In genomic region chr12:86137936-86138335, GRCh38 we compare ENCODE assay signal across 17 cellular contexts.
A peak's percentile ranks its signal among the peaks of the same experiment; 100 is the strongest.
DNase-seq lines count a peak whose midpoint lies in the region; ATAC-seq, FAIRE-seq and TF ChIP-seq lines count a peak whose summit lies in the region.
"Had no signal": no experiment of that assay in that cellular context is flagged by ENCODE, and none has a peak within 500 bp of the region (broad histone marks: within the 10 kb centered on the region; RNA-seq: fewer than 3 reads in every experiment).

No MANE protein-coding gene starts in this region.

- TF ChIP-seq CTCF in bronchial epithelial cell (IDR thresholded peaks at IDR 0.05; ENCODE audit: insufficient read depth, low read length, severe bottlenecking): no peak

- H3K27me3 ChIP-seq in bronchial epithelial cell (ENCODE audit: control insufficient read depth, insufficient read depth, low read length): no peaks in the 10 kb centered on the region
- no peaks in the 10 kb centered on the region for H3K27me3 ChIP-seq in SJCRH30
- H3K27me3 ChIP-seq: Peyer's patch, spleen, thyroid gland had no signal

- DNase-seq in ACHN (peak; percentile 83), LHCN-M2 (ENCODE audit: low read depth) (peak; percentile 50), bronchial epithelial cell (ENCODE audit: low read depth) (peak; percentile 97), kidney glomerular epithelial cell (lab: John Stamatoyannopoulos, UW) (peak; percentile 92), SJCRH30 (no peak), SHP77 (lab: John Stamatoyannopoulos, UW) (no peak), HPDE6-E6E7 (ENCODE audit: extremely low spot score) (no peak)
- DNase-seq: activated naive CD8-positive, alpha-beta T cell treated with anti-CD3 and anti-CD28 coated beads, Interleukin-2, amount 50 U/mL, for 24 hours; effector CD4-positive, alpha-beta T cell; NCI-H1092; NCI-H446 treated with DMSO at 0.1 percent for 48 hours; Peyer's patch; spleen; thyroid gland had no signal

- H3K27ac ChIP-seq in SJCRH30: no peak overlapping the region
- H3K27ac ChIP-seq: HL-60, Peyer's patch, spleen, thyroid gland, VCaP had no signal

- H3K4me1 ChIP-seq in SJCRH30: peaks cover 3% of the 10 kb centered on the region; the same call in 1 of the 2 replicates
- H3K4me1 ChIP-seq: Peyer's patch, spleen, thyroid gland had no signal

- no peak for ATAC-seq in GM21390 (IDR thresholded peaks at IDR 0.05; ENCODE audit: unreplicated experiment)
- ATAC-seq: activated naive CD8-positive, alpha-beta T cell treated with anti-CD3 and anti-CD28 coated beads, Interleukin-2, amount 50 U/mL, for 24 hours had no signal

- in situ Hi-C loops in ACHN (cut with HindIII; ENCODE audit: low pct_ligation_motif_present, low pct_unique_long_range_greater_than_20kb, low sequenced_read_pairs): no loop called here

- FAIRE-seq in bronchial epithelial cell (lab: Jason Lieb, UNC): no peak

- H3K4me3 ChIP-seq in bronchial epithelial cell (ENCODE audit: low read depth, low read length) (no peak overlapping the region), SJCRH30 (no peak overlapping the region)
- H3K4me3 ChIP-seq: Peyer's patch, spleen, thyroid gland had no signal

- H3K9me3 ChIP-seq in SJCRH30 (replicated peaks): no peaks in the 10 kb centered on the region
- H3K9me3 ChIP-seq: Peyer's patch, spleen, thyroid gland had no signal

- H3K36me3 ChIP-seq in bronchial epithelial cell (ENCODE audit: control insufficient read depth, insufficient read depth, low read length) (no peaks in the 10 kb centered on the region), SJCRH30 (no peaks in the 10 kb centered on the region)
- H3K36me3 ChIP-seq: Peyer's patch, spleen, thyroid gland had no signal

Comparison
In these comparisons a context has a peak if more than half of its experiments do, and no peak if none do; other contexts are left out.
1. DNase-seq: peak in ACHN (single experiment), LHCN-M2 (single experiment), bronchial epithelial cell (single experiment) and kidney glomerular epithelial cell (single experiment); none in SJCRH30 (0 of 2), SHP77 (0 of 2) and HPDE6-E6E7 (single experiment).